ENCODE assay signal across 8 cellular contexts in the genomic region with DNA sequence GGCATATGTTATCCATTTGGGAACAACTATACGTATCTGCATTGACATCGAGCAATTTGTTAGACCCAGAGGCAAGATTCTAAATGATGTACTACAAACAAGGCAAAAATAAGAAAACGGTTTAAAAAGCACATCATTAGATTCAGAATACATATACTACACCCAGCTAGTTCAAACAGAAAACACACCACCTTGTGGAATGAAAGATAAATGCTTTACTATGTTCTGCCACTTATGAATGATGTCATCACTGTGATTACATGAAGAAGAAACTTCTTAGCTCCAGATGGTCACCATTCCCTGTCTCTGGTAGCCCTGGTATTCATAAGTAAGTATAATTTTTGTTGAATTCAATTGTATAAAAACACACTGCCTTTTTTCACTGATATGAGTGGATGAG.
DNase-seq lines count a peak whose midpoint lies in the region; ATAC-seq and TF ChIP-seq lines count a peak whose summit lies in the region.

No MANE protein-coding gene starts in this region.

- no peak overlapping the region for H3K4me3 ChIP-seq in HL-60 (replicated peaks; ENCODE audit: insufficient read depth, low read length)

- CTCF ChIA-PET in RWPE1 (lab: Yijun Ruan, JAX): interaction anchor here (0.5 to 2.1 kb wide), 4 partner anchors 14 to 228 kb away, joined by 3 to 9 read pairs (median 4); no protein-coding TSS in a partner anchor

- no peak for ATAC-seq in HG03135 (IDR thresholded peaks at IDR 0.05; ENCODE audit: unreplicated experiment)

- DNase-seq in D341Med (ENCODE audit: low spot score) (peak; percentile 53), HL-60 (ENCODE audit: low read depth in 1 of 2, low spot score in 1 of 2) (peak; percentile 5 to 6), RWPE1 (ENCODE audit: low spot score) (peak; percentile 57), iPS-NIHi11 (ENCODE audit: low spot score) (peak; percentile 33), OCI-M2 (lab: John Stamatoyannopoulos, UW; ENCODE audit: unreplicated experiment) (no peak), T-helper 9 cell (no peak)
- no peak for DNase-seq in activated T-cell treated with anti-CD3 and anti-CD28 coated beads, Interleukin-2, amount 50 U/mL, for 1 hour

- no peak for TF ChIP-seq CTCF in HL-60 (IDR thresholded peaks at IDR 0.05; ENCODE audit: insufficient read depth, low read length)
- peak; percentile 52 for TF ChIP-seq CTCF in RWPE1 (conservative IDR thresholded peaks at IDR 0.05; ENCODE audit: low read depth)

- H3K27me3 ChIP-seq in HL-60 (ENCODE audit: insufficient read depth, poor library complexity, severe bottlenecking): peaks cover 6% of the 10 kb centered on the region

- POLR2A ChIA-PET in RWPE1 (lab: Yijun Ruan, JAX; ENCODE audit: low non-redundant PET): no interaction called here

- H3K27ac ChIP-seq in HL-60 (replicated peaks): no peak overlapping the region
- no peak overlapping the region for H3K27ac ChIP-seq in RWPE1

Comparison
In these comparisons a context has a peak if more than half of its experiments do, and no peak if none do; other contexts are left out.
1. DNase-seq: peak in D341Med (single experiment), HL-60 (2 of 2), RWPE1 (single experiment) and iPS-NIHi11 (single experiment); none in OCI-M2 (single experiment), T-helper 9 cell (single experiment) and activated T-cell treated with anti-CD3 and anti-CD28 coated beads, Interleukin-2, amount 50 U/mL, for 1 hour (single experiment).